Comparison of ENCODE assay signal across 28 cellular contexts in genomic region chr10:117197189-117197588, GRCh38. TPM values are rescaled to one million over a fixed set of nuclear protein-coding genes. Genes with fewer than 3 reads are reported as not detected.
"Had no signal": no experiment of that assay in that cellular context is flagged by ENCODE, and none has a peak within 500 bp of the region (broad histone marks: within the 10 kb centered on the region; RNA-seq: fewer than 3 reads in every experiment).

KCNK18 (plus strand) TSS chr10:117197489; CDS start chr10:117197489, 0 bp downstream.

- DNase-seq: dermis blood vessel endothelial cell; effector memory CD4-positive, alpha-beta T cell; foreskin keratinocyte; heart right ventricle; hippocampal formation; kidney glomerular epithelial cell; left colon; left ventricle myocardium superior; lower lobe of right lung; natural killer cell; right cardiac atrium; stimulated activated CD4-positive, alpha-beta T cell treated with anti-CD3 and anti-CD28 coated beads, Interleukin-4, amount 100 ng/mL, for 4 hours; stimulated activated naive CD8-positive, alpha-beta T cell treated with anti-CD3 and anti-CD28 coated beads, Interleukin-15, Interleukin-2, amounts not matched to agents 100 U/mL and 50 U/mL, for 24 hours; substantia nigra; testis; tibial artery had no signal

- ATAC-seq: foreskin keratinocyte; gastroesophageal sphincter; heart right ventricle; left colon; left ventricle myocardium superior; lower lobe of right lung; natural killer cell; right cardiac atrium; stimulated activated memory B cell treated with anti-CD40 and anti-IgM and Interleukin-4, amounts not matched to agents 10 μg/mL and 1 μg/mL and 100 μg/mL, for 72 hours; stimulated activated naive CD8-positive, alpha-beta T cell treated with anti-CD3 and anti-CD28 coated beads, Interleukin-15, Interleukin-2, amounts not matched to agents 100 U/mL and 50 U/mL, for 24 hours had no signal

- H3K27me3 ChIP-seq: testis had no signal

- H3K9ac ChIP-seq: parathyroid adenoma had no signal

- H3K27ac ChIP-seq: coronary artery, esophagus muscularis mucosa, foreskin keratinocyte, gastroesophageal sphincter, heart right ventricle, lower lobe of right lung, parathyroid adenoma, prostate gland, skin epidermis, spleen, testis, tibial artery had no signal

- H3K79me2 ChIP-seq: parathyroid adenoma had no signal

- H3K4me1 ChIP-seq: esophagus muscularis mucosa, foreskin keratinocyte, gastroesophageal sphincter, heart right ventricle, lower lobe of right lung, parathyroid adenoma, prostate gland, spleen, testis, tibial artery had no signal

- H3K36me3 ChIP-seq: esophagus muscularis mucosa, gastroesophageal sphincter, heart right ventricle, lower lobe of right lung, prostate gland, spleen, tibial artery had no signal

- H3K4me3 ChIP-seq: coronary artery, esophagus muscularis mucosa, gastroesophageal sphincter, heart right ventricle, lower lobe of right lung, prostate gland, skin epidermis, spleen, testis, tibial artery had no signal

RNA-seq across cellular contexts. Expression of gene KCNK18, which starts in this region (rescaled TPM):
- polyA plus RNA-seq: endothelial cell of umbilical vein, fibroblast of lung, foreskin keratinocyte, heart right ventricle, neural cell, right cardiac atrium, spleen, urinary bladder had no signal
